19 cellular contexts compared by ENCODE assay signal in the genomic region with DNA sequence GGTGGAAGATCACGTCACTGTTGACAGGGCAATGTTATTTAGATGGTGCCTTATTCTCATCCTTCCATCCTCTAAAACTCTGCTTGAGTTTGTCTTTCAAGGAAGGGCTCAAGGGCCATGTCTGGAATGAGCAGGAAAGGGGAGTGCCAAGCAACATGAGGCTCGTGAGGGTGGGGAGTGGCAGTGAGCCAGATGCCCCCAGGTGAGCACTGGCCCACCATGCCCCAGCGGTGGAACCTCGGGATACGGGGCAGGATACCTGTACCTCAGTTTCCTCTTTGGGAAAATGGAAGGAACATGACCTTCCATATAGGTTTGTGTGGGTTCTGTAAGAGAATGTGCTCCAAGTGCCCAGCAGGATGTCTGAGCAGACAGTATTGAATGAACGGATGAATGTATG.
DNase-seq lines count a peak whose midpoint lies in the region; ATAC-seq and TF ChIP-seq lines count a peak whose summit lies in the region.
"Had no signal": no experiment of that assay in that cellular context is flagged by ENCODE, and none has a peak within 500 bp of the region (broad histone marks: within the 10 kb centered on the region; RNA-seq: fewer than 3 reads in every experiment).

No MANE protein-coding gene starts in this region.

- H3K4me1 ChIP-seq in right cardiac atrium (ENCODE audit: control insufficient read depth, insufficient read depth, low read length), result no peaks in the 10 kb centered on the region
- no peaks in the 10 kb centered on the region for H3K4me1 ChIP-seq in right atrium auricular region
- no peaks in the 10 kb centered on the region for H3K4me1 ChIP-seq in RWPE2 (ENCODE audit: insufficient read depth, poor library complexity, severe bottlenecking)
- no peaks in the 10 kb centered on the region for H3K4me1 ChIP-seq in lower lobe of right lung
- no peaks in the 10 kb centered on the region for H3K4me1 ChIP-seq in aorta (ENCODE audit: control insufficient read depth in 1 of 2, insufficient read depth in 2 of 2, low read length in 2 of 2)
- no peaks in the 10 kb centered on the region for H3K4me1 ChIP-seq in PC-3 (ENCODE audit: insufficient read depth, low read length)

- TF ChIP-seq CTCF in right atrium auricular region (IDR thresholded peaks at IDR 0.05) (no peak), RWPE2 (IDR thresholded peaks at IDR 0.05; ENCODE audit: poor library complexity, severe bottlenecking) (no peak), lower lobe of right lung (IDR thresholded peaks at IDR 0.05) (no peak), PC-3 (conservative IDR thresholded peaks at IDR 0.05; ENCODE audit: low read depth, low read length) (no peak)

- H3K9ac ChIP-seq in PC-3 (ENCODE audit: low read length), result no peak overlapping the region
- H3K9ac ChIP-seq: GM23248 had no signal

- 92% methylated on average over 6 of the region's 6 CpGs for WGBS in right cardiac atrium
- WGBS in aorta, 2 donors, result 83 to 87% methylated on average over 6 of the region's 6 CpGs

- no peaks in the 10 kb centered on the region for H3F3A ChIP-seq in PC-3 (ENCODE audit: low read length, unreplicated experiment)

- H3K79me2 ChIP-seq in PC-3 (ENCODE audit: low read length), result no peaks in the 10 kb centered on the region

- DNase-seq in right cardiac atrium (peak in 2 of 3 donors; percentile 1 to 13), right atrium auricular region (ENCODE audit: low spot score) (no peak), RWPE2 (ENCODE audit: low spot score) (peak; percentile 77), lower lobe of right lung (peak; percentile 26), aorta (peak; percentile 12 to 31), PC-3 (no peak)
- DNase-seq: Calu3; CD8-positive, alpha-beta T cell; DMS53; DND-41; EL; GM23248; HCEC 1CT; KBM-7 had no signal

- H2AFZ ChIP-seq in PC-3 (ENCODE audit: low read length), result no peak overlapping the region
- H2AFZ ChIP-seq: GM23248 had no signal

- ATAC-seq in right cardiac atrium, result no peak
- ATAC-seq in RWPE2 (ENCODE audit: low read depth), result no peak
- ATAC-seq in lower lobe of right lung, result no peak
- ATAC-seq in aorta (ENCODE audit: low FRiP score), result no peak
- no peak for ATAC-seq in HG03095 (IDR thresholded peaks at IDR 0.05; ENCODE audit: unreplicated experiment)
- no peak for ATAC-seq in HG02623 (IDR thresholded peaks at IDR 0.05; ENCODE audit: unreplicated experiment)
- no peak for ATAC-seq in PC-3
- ATAC-seq: CD8-positive, alpha-beta T cell; GM12878; HepG2 had no signal

- H3K9me3 ChIP-seq in right cardiac atrium (ENCODE audit: control insufficient read depth, low read length) (no peaks in the 10 kb centered on the region), right atrium auricular region (no peaks in the 10 kb centered on the region), RWPE2 (ENCODE audit: severe bottlenecking) (no peaks in the 10 kb centered on the region), lower lobe of right lung (no peaks in the 10 kb centered on the region), aorta (ENCODE audit: control insufficient read depth, low read length) (peaks cover 3% of the 10 kb centered on the region), PC-3 (ENCODE audit: low read length) (no peaks in the 10 kb centered on the region)

- H3K36me3 ChIP-seq in right atrium auricular region (no peaks in the 10 kb centered on the region), RWPE2 (ENCODE audit: low read depth) (no peaks in the 10 kb centered on the region), lower lobe of right lung (no peaks in the 10 kb centered on the region), aorta (ENCODE audit: control insufficient read depth in 1 of 2, insufficient read depth in 2 of 2, low read length in 1 of 2) (no peaks in the 10 kb centered on the region), PC-3 (ENCODE audit: low read depth, low read length) (no peaks in the 10 kb centered on the region)

- BruUV-seq in PC-3 (replicated peaks; lab: Mats Ljungman, UMichigan), result no TSS peak

- no peak overlapping the region for H3K4me2 ChIP-seq in PC-3 (ENCODE audit: low read length)

- H3K27me3 ChIP-seq in right cardiac atrium (ENCODE audit: control insufficient read depth, insufficient read depth) (no peaks in the 10 kb centered on the region), right atrium auricular region (no peaks in the 10 kb centered on the region), RWPE2 (ENCODE audit: insufficient read depth, poor library complexity, severe bottlenecking) (no peaks in the 10 kb centered on the region), lower lobe of right lung (ENCODE audit: low read depth) (peaks cover 4% of the 10 kb centered on the region), aorta (ENCODE audit: control insufficient read depth in 1 of 2, insufficient read depth in 2 of 2, low read length in 1 of 2) (no peaks in the 10 kb centered on the region), PC-3 (ENCODE audit: low read length) (peaks cover 48% of the 10 kb centered on the region)

- H3K9me2 ChIP-seq in PC-3 (replicated peaks; ENCODE audit: low read length), result no peaks in the 10 kb centered on the region

- POLR2A ChIA-PET in PC-3 (lab: Charles Lee; ENCODE audit: unreplicated experiment), result no interaction called here

- no peak overlapping the region for H3K4me3 ChIP-seq in right cardiac atrium (ENCODE audit: low read length)
- H3K4me3 ChIP-seq in right atrium auricular region, result no peak overlapping the region
- no peak overlapping the region for H3K4me3 ChIP-seq in RWPE2 (ENCODE audit: severe bottlenecking)
- no peak overlapping the region for H3K4me3 ChIP-seq in lower lobe of right lung
- H3K4me3 ChIP-seq in aorta (ENCODE audit: low read length in 2 of 2), result no peak overlapping the region
- H3K4me3 ChIP-seq in PC-3 (ENCODE audit: low read length), result no peak overlapping the region
- H3K4me3 ChIP-seq: GM12878, GM23248 had no signal

- no peak overlapping the region for H3K27ac ChIP-seq in right cardiac atrium (ENCODE audit: low read length)
- H3K27ac ChIP-seq in right atrium auricular region, result no peak overlapping the region
- H3K27ac ChIP-seq in RWPE2 (ENCODE audit: poor library complexity, severe bottlenecking), result no peak overlapping the region
- no peak overlapping the region for H3K27ac ChIP-seq in lower lobe of right lung
- H3K27ac ChIP-seq in aorta (ENCODE audit: low read depth in 1 of 2, low read length in 2 of 2), result no peak overlapping the region
- no peak overlapping the region for H3K27ac ChIP-seq in PC-3 (ENCODE audit: low read length)
- H3K27ac ChIP-seq: C4-2B, GM23248 had no signal

- CTCF ChIA-PET in PC-3 (lab: Charles Lee), result no interaction called here

- intact Hi-C loops in right cardiac atrium (cut with DNase I), result no loop called here
- intact Hi-C loops in lower lobe of right lung (cut with DNase I), result no loop called here
- intact Hi-C loops in aorta (cut with DNase I), result no loop called here
- intact Hi-C loops in PC-3 (cut with micrococcal nuclease), result no loop called here

- no peaks in the 10 kb centered on the region for H4K20me1 ChIP-seq in PC-3 (ENCODE audit: low read length)

Comparison
In these comparisons a context has a peak if more than half of its experiments do, and no peak if none do; other contexts are left out.
1. DNase-seq: peak in right cardiac atrium (2 of 3), RWPE2 (single experiment), lower lobe of right lung (single experiment) and aorta (2 of 2); none in right atrium auricular region (single experiment) and PC-3 (single experiment).